In genomic region chr11:72811686-72812085, GRCh38 we compare ENCODE assay signal across 7 cellular contexts. TPM values are rescaled to one million over a fixed set of nuclear protein-coding genes. Genes with fewer than 3 reads are reported as not detected.
DNase-seq lines count a peak whose midpoint lies in the region; ATAC-seq and TF ChIP-seq lines count a peak whose summit lies in the region.
"Not testable (repeated sequence)": the region's sequence is repeated elsewhere in the genome, so short reads cannot be mapped to it uniquely, and the experiment has no call there.

No MANE protein-coding gene starts in this region.

- DNase-seq in CD8-positive, alpha-beta memory T cell; Karpas-422; RWPE1 (ENCODE audit: low spot score); activated CD8-positive, alpha-beta T cell treated with anti-CD3 and anti-CD28 coated beads, Interleukin-2, amount 10 ng/mL, durations not matched to agents 7 days and 5 days; activated naive CD8-positive, alpha-beta T cell treated with anti-CD3 and anti-CD28 coated beads, Interleukin-2, amount 10 ng/mL, durations not matched to agents 7 days and 5 days: not testable (repeated sequence)
- peak; percentile 34 for DNase-seq in Right ventricle myocardium superior

- H3K4me2 ChIP-seq in Karpas-422 (ENCODE audit: low read depth, low read length, poor library complexity, severe bottlenecking): peak overlapping the region; percentile 95

- TF ChIP-seq CTCF in RWPE1 (conservative IDR thresholded peaks at IDR 0.05; ENCODE audit: low read depth); neutrophil (IDR thresholded peaks at IDR 0.05): not testable (repeated sequence)

- not testable (repeated sequence) for H3K9ac ChIP-seq in Karpas-422 (ENCODE audit: low read length)

- not testable (repeated sequence) for H3K27me3 ChIP-seq in CD8-positive, alpha-beta memory T cell (ENCODE audit: insufficient read depth, low read length, poor library complexity, severe bottlenecking); Karpas-422 (ENCODE audit: low read length); neutrophil

- not testable (repeated sequence) for H3K27me3 Mint-ChIP-seq in CD8-positive, alpha-beta memory T cell; activated CD8-positive, alpha-beta T cell treated with anti-CD3 and anti-CD28 coated beads, Interleukin-2, amount 10 ng/mL, durations not matched to agents 7 days and 5 days (ENCODE audit: low read depth); activated naive CD8-positive, alpha-beta T cell treated with anti-CD3 and anti-CD28 coated beads, Interleukin-2, amount 10 ng/mL, durations not matched to agents 7 days and 5 days

- peak overlapping the region in 5 of 7 donors; percentile 32 to 70 (median 33) for H3K4me3 Mint-ChIP-seq in CD8-positive, alpha-beta memory T cell
- peak overlapping the region; percentile 68 for H3K4me3 Mint-ChIP-seq in activated CD8-positive, alpha-beta T cell treated with anti-CD3 and anti-CD28 coated beads, Interleukin-2, amount 10 ng/mL, durations not matched to agents 7 days and 5 days
- H3K4me3 Mint-ChIP-seq in activated naive CD8-positive, alpha-beta T cell treated with anti-CD3 and anti-CD28 coated beads, Interleukin-2, amount 10 ng/mL, durations not matched to agents 7 days and 5 days: peak overlapping the region; percentile 66

- H3K36me3 ChIP-seq in CD8-positive, alpha-beta memory T cell (ENCODE audit: insufficient read depth, low read length); Karpas-422 (ENCODE audit: insufficient read depth, low read length): not testable (repeated sequence)
- peaks cover 42% of the 10 kb centered on the region for H3K36me3 ChIP-seq in neutrophil

- not testable (repeated sequence) for H3K9me3 Mint-ChIP-seq in CD8-positive, alpha-beta memory T cell; activated CD8-positive, alpha-beta T cell treated with anti-CD3 and anti-CD28 coated beads, Interleukin-2, amount 10 ng/mL, durations not matched to agents 7 days and 5 days (ENCODE audit: insufficient read depth); activated naive CD8-positive, alpha-beta T cell treated with anti-CD3 and anti-CD28 coated beads, Interleukin-2, amount 10 ng/mL, durations not matched to agents 7 days and 5 days

- not testable (repeated sequence) for H4K20me1 ChIP-seq in Karpas-422 (ENCODE audit: insufficient read depth, low read depth, low read length)

- peaks cover 0 to 46% (median 3%) of the 10 kb centered on the region in 3 donors for H3K36me3 Mint-ChIP-seq in CD8-positive, alpha-beta memory T cell
- H3K36me3 Mint-ChIP-seq in activated CD8-positive, alpha-beta T cell treated with anti-CD3 and anti-CD28 coated beads, Interleukin-2, amount 10 ng/mL, durations not matched to agents 7 days and 5 days (ENCODE audit: low read depth): peaks cover 59% of the 10 kb centered on the region
- peaks cover 28% of the 10 kb centered on the region for H3K36me3 Mint-ChIP-seq in activated naive CD8-positive, alpha-beta T cell treated with anti-CD3 and anti-CD28 coated beads, Interleukin-2, amount 10 ng/mL, durations not matched to agents 7 days and 5 days

- H2AFZ ChIP-seq in Karpas-422 (ENCODE audit: low read length): not testable (repeated sequence)

- not testable (repeated sequence) for H3K4me3 ChIP-seq in CD8-positive, alpha-beta memory T cell (ENCODE audit: low read length); Karpas-422 (ENCODE audit: low read length)
- H3K4me3 ChIP-seq in neutrophil (ENCODE audit: low read depth in 1 of 2, low read length in 1 of 2): peak overlapping the region; percentile 82 to 97

- peaks cover 18% of the 10 kb centered on the region for H3K4me1 ChIP-seq in CD8-positive, alpha-beta memory T cell (ENCODE audit: insufficient read depth, low read length)
- H3K4me1 ChIP-seq in Karpas-422 (ENCODE audit: low read length) (peaks cover 41% of the 10 kb centered on the region), neutrophil (ENCODE audit: control insufficient read depth in 1 of 2, insufficient read depth in 1 of 2, low read depth in 1 of 2, low read length in 1 of 2) (peaks cover 54 to 71% of the 10 kb centered on the region in 2 experiments)

- not testable (repeated sequence) for H3K27ac ChIP-seq in CD8-positive, alpha-beta memory T cell (ENCODE audit: low read depth, low read length); Karpas-422 (ENCODE audit: low read length)
- peak overlapping the region; percentile 12 for H3K27ac ChIP-seq in RWPE1
- peak overlapping the region; percentile 98 for H3K27ac ChIP-seq in neutrophil

- CTCF ChIA-PET in CD8-positive, alpha-beta memory T cell (lab: Charles Lee): interaction anchor here (1.5 to 2.8 kb wide), 2 partner anchors 17 to 366 kb away, joined by 4 to 22 read pairs; partner anchors contain the start of gene STARD10
- CTCF ChIA-PET in RWPE1 (lab: Yijun Ruan, JAX): interaction anchor here (0.7 to 1.1 kb wide), 2 partner anchors 9 to 87 kb away, joined by 3 to 4 read pairs; no protein-coding TSS in a partner anchor
- CTCF ChIA-PET in activated CD8-positive, alpha-beta T cell treated with anti-CD3 and anti-CD28 coated beads, Interleukin-2, amount 10 ng/mL, durations not matched to agents 7 days and 5 days (lab: Charles Lee): interaction anchor here (0.6 to 6.6 kb wide), 6 partner anchors 18 to 367 kb away, joined by 3 to 65 read pairs (median 6); partner anchors contain the start of gene STARD10

- peak overlapping the region in 7 of 8 donors; percentile 54 to 100 (median 81) for H3K27ac Mint-ChIP-seq in CD8-positive, alpha-beta memory T cell
- H3K27ac Mint-ChIP-seq in activated CD8-positive, alpha-beta T cell treated with anti-CD3 and anti-CD28 coated beads, Interleukin-2, amount 10 ng/mL, durations not matched to agents 7 days and 5 days: peak overlapping the region; percentile 29
- H3K27ac Mint-ChIP-seq in activated naive CD8-positive, alpha-beta T cell treated with anti-CD3 and anti-CD28 coated beads, Interleukin-2, amount 10 ng/mL, durations not matched to agents 7 days and 5 days: peak overlapping the region; percentile 9

- POLR2A ChIA-PET in CD8-positive, alpha-beta memory T cell (lab: Charles Lee); RWPE1 (lab: Yijun Ruan, JAX; ENCODE audit: low non-redundant PET): not testable (repeated sequence)
- POLR2A ChIA-PET in activated CD8-positive, alpha-beta T cell treated with anti-CD3 and anti-CD28 coated beads, Interleukin-2, amount 10 ng/mL, durations not matched to agents 7 days and 5 days (lab: Charles Lee): interaction anchor here (0.6 to 0.9 kb wide), 2 partner anchors 10 to 331 kb away, joined by 3 read pairs; partner anchors contain the start of gene FCHSD2
- POLR2A ChIA-PET in activated naive CD8-positive, alpha-beta T cell treated with anti-CD3 and anti-CD28 coated beads, Interleukin-2, amount 10 ng/mL, durations not matched to agents 7 days and 5 days (lab: Charles Lee): interaction anchor here (0.7 to 3.0 kb wide), 2 partner anchors 18 to 87 kb away, joined by 7 to 17 read pairs; partner anchors contain the start of gene STARD10

- not testable (repeated sequence) for H3K9me2 ChIP-seq in Karpas-422 (replicated peaks; ENCODE audit: insufficient read depth, low read length)

- peaks cover 32 to 44% (median 35%) of the 10 kb centered on the region in 3 donors for H3K4me1 Mint-ChIP-seq in CD8-positive, alpha-beta memory T cell
- peaks cover 52% of the 10 kb centered on the region for H3K4me1 Mint-ChIP-seq in activated CD8-positive, alpha-beta T cell treated with anti-CD3 and anti-CD28 coated beads, Interleukin-2, amount 10 ng/mL, durations not matched to agents 7 days and 5 days (ENCODE audit: low read depth)
- peaks cover 39% of the 10 kb centered on the region for H3K4me1 Mint-ChIP-seq in activated naive CD8-positive, alpha-beta T cell treated with anti-CD3 and anti-CD28 coated beads, Interleukin-2, amount 10 ng/mL, durations not matched to agents 7 days and 5 days

- not testable (repeated sequence) for H3K79me2 ChIP-seq in Karpas-422 (ENCODE audit: low read length)

- H3K9me3 ChIP-seq in CD8-positive, alpha-beta memory T cell (ENCODE audit: low read length); Karpas-422 (ENCODE audit: low read length); neutrophil: not testable (repeated sequence)

- not testable (repeated sequence) for ATAC-seq in activated CD8-positive, alpha-beta T cell treated with anti-CD3 and anti-CD28 coated beads, Interleukin-2, amount 10 ng/mL, durations not matched to agents 7 days and 5 days; activated naive CD8-positive, alpha-beta T cell treated with anti-CD3 and anti-CD28 coated beads, Interleukin-2, amount 10 ng/mL, durations not matched to agents 7 days and 5 days (ENCODE audit: low read depth); Right ventricle myocardium superior (ENCODE audit: poor library complexity)

- intact Hi-C loops in Right ventricle myocardium superior (cut with DNase I): not testable (repeated sequence)

RNA-seq across cellular contexts. Expression of gene ATG16L2, which starts 2.5 kb away (rescaled TPM):
- 10 to 100 TPM; 50.3 to 53.2 TPM for total RNA-seq in CD8-positive, alpha-beta memory T cell
- 18.8 TPM for polyA plus RNA-seq in CD8-positive, alpha-beta memory T cell
- total RNA-seq in Karpas-422 (2014; rRNA removed; shearing (Covaris generic); ENCODE audit: low replicate concordance): 14.8 and 20.2 TPM in 2 replicates
- 100 to 1,000 TPM; 104 to 105 TPM for total RNA-seq in activated CD8-positive, alpha-beta T cell treated with anti-CD3 and anti-CD28 coated beads, Interleukin-2, amount 10 ng/mL, durations not matched to agents 7 days and 5 days
- 100 to 1,000 TPM; 159 to 163 TPM for total RNA-seq in activated naive CD8-positive, alpha-beta T cell treated with anti-CD3 and anti-CD28 coated beads, Interleukin-2, amount 10 ng/mL, durations not matched to agents 7 days and 5 days
- 16.8 TPM for total RNA-seq in Right ventricle myocardium superior

RNA-seq across cellular contexts. Expression of gene STARD10, which starts 17.8 kb away (rescaled TPM):
- total RNA-seq in CD8-positive, alpha-beta memory T cell: 10 to 100 TPM; 13.8 to 15.9 TPM
- polyA plus RNA-seq in CD8-positive, alpha-beta memory T cell: 21.8 TPM
- total RNA-seq in Karpas-422 (2014; rRNA removed; shearing (Covaris generic); ENCODE audit: low replicate concordance): 4.3 and 4.7 TPM in 2 replicates
- 1 to 10 TPM; 4.0 to 4.5 TPM for total RNA-seq in activated CD8-positive, alpha-beta T cell treated with anti-CD3 and anti-CD28 coated beads, Interleukin-2, amount 10 ng/mL, durations not matched to agents 7 days and 5 days
- total RNA-seq in activated naive CD8-positive, alpha-beta T cell treated with anti-CD3 and anti-CD28 coated beads, Interleukin-2, amount 10 ng/mL, durations not matched to agents 7 days and 5 days: 1 to 10 TPM; 7.8 to 8.0 TPM
- 117 TPM for total RNA-seq in Right ventricle myocardium superior

RNA-seq across cellular contexts. Expression of gene ARAP1, which starts 59.5 kb away (rescaled TPM):
- 10 to 100 TPM; 61.2 to 64.0 TPM for total RNA-seq in CD8-positive, alpha-beta memory T cell
- polyA plus RNA-seq in CD8-positive, alpha-beta memory T cell: 39.8 TPM
- total RNA-seq in Karpas-422 (2014; rRNA removed; shearing (Covaris generic); ENCODE audit: low replicate concordance): 76.1 and 103 TPM in 2 replicates
- 10 to 100 TPM; 84.3 to 89.6 TPM for total RNA-seq in activated CD8-positive, alpha-beta T cell treated with anti-CD3 and anti-CD28 coated beads, Interleukin-2, amount 10 ng/mL, durations not matched to agents 7 days and 5 days
- total RNA-seq in activated naive CD8-positive, alpha-beta T cell treated with anti-CD3 and anti-CD28 coated beads, Interleukin-2, amount 10 ng/mL, durations not matched to agents 7 days and 5 days: 100 to 1,000 TPM; 129 to 134 TPM
- 58.0 TPM for total RNA-seq in Right ventricle myocardium superior

Comparison
In these comparisons a context has a peak if more than half of its experiments do, and no peak if none do; other contexts are left out.
1. H3K27ac Mint-ChIP-seq: peak in every context shown above with its lines; median percentile 81 in CD8-positive, alpha-beta memory T cell; 29 in activated CD8-positive, alpha-beta T cell treated with anti-CD3 and anti-CD28 coated beads, Interleukin-2, amount 10 ng/mL, durations not matched to agents 7 days and 5 days; 9 in activated naive CD8-positive, alpha-beta T cell treated with anti-CD3 and anti-CD28 coated beads, Interleukin-2, amount 10 ng/mL, durations not matched to agents 7 days and 5 days.